8 cellular contexts compared by ENCODE assay signal in genomic region chr2:127106457-127106997, GRCh38. TPM values are rescaled to one million over a fixed set of nuclear protein-coding genes. Genes with fewer than 3 reads are reported as not detected.
A peak's percentile ranks its signal among the peaks of the same experiment; 100 is the strongest.
DNase-seq lines count a peak whose midpoint lies in the region; ATAC-seq and TF ChIP-seq lines count a peak whose summit lies in the region.

No MANE protein-coding gene starts in this region.

- TF ChIP-seq CTCF in lung (IDR thresholded peaks at IDR 0.05; ENCODE audit: control extremely low read depth, extremely low read depth) = no peak
- TF ChIP-seq CTCF in tibial artery (IDR thresholded peaks at IDR 0.05) = no peak

- intact Hi-C loops in dendritic cell treated with granulocyte-macrophage colony-stimulating factor and Interleukin-4, amounts not matched to agents 40 ng/mL and 50 ng/mL, for 4 days (cut with micrococcal nuclease) = loop anchor here (2.0 to 10.0 kb wide), 2 partner anchors 38 to 68 kb away; no protein-coding TSS in a partner anchor
- intact Hi-C loops in tibial artery (cut with DNase I; ENCODE audit: low total_unique reads) = no loop called here

- H3K36me3 ChIP-seq in NT2/D1 (ENCODE audit: insufficient read depth, insufficient read length, low read length) (peaks cover 21% of the 10 kb centered on the region), lung (ENCODE audit: control insufficient read depth in 2 of 2, insufficient read depth in 2 of 2, low read length in 2 of 2) (no peaks in the 10 kb centered on the region), tibial artery (no peaks in the 10 kb centered on the region)

- DNase-seq in NT2/D1 (ENCODE audit: low read depth, low spot score) (no peak), lung (ENCODE audit: low spot score) (no peak), tibial artery (no peak), NCI-H1105 treated with DMSO at 0.1 percent for 48 hours (lab: John Stamatoyannopoulos, UW) (no peak), NCI-H1048 (lab: John Stamatoyannopoulos, UW) (no peak)

- peaks cover 21% of the 10 kb centered on the region for H3K4me1 Mint-ChIP-seq in dendritic cell treated with granulocyte-macrophage colony-stimulating factor and Interleukin-4, amounts not matched to agents 40 ng/mL and 50 ng/mL, for 4 days (ENCODE audit: low read depth)

- peak overlapping the region; percentile 97 for H3K9ac ChIP-seq in NT2/D1 (ENCODE audit: insufficient read length, low read depth)

- H3K27me3 Mint-ChIP-seq in dendritic cell treated with granulocyte-macrophage colony-stimulating factor and Interleukin-4, amounts not matched to agents 40 ng/mL and 50 ng/mL, for 4 days = peaks cover 45% of the 10 kb centered on the region

- 0% methylated on average over 45 of the region's 45 CpGs for WGBS in lung, 2 donors

- peak overlapping the region; percentile 87 for H3K4me3 Mint-ChIP-seq in dendritic cell treated with granulocyte-macrophage colony-stimulating factor and Interleukin-4, amounts not matched to agents 40 ng/mL and 50 ng/mL, for 4 days

- H3K27me3 ChIP-seq in NT2/D1 (ENCODE audit: insufficient read depth, insufficient read length) (no peaks in the 10 kb centered on the region), lung (ENCODE audit: control insufficient read depth, insufficient read depth) (no peaks in the 10 kb centered on the region), tibial artery (no peaks in the 10 kb centered on the region)

- H3K9me3 ChIP-seq in NT2/D1 (ENCODE audit: insufficient read depth, low read length) = no peaks in the 10 kb centered on the region
- no peaks in the 10 kb centered on the region for H3K9me3 ChIP-seq in lung (ENCODE audit: control insufficient read depth in 2 of 2, insufficient read depth in 1 of 2, low read length in 1 of 2)
- no peaks in the 10 kb centered on the region for H3K9me3 ChIP-seq in tibial artery

- peak overlapping the region; percentile 53 for H3K27ac Mint-ChIP-seq in dendritic cell treated with granulocyte-macrophage colony-stimulating factor and Interleukin-4, amounts not matched to agents 40 ng/mL and 50 ng/mL, for 4 days

- TF ChIP-seq POLR2A in GM18505 (IDR thresholded peaks at IDR 0.05; ENCODE audit: borderline replicate concordance, extremely low read depth, insufficient read depth, insufficient read length) = no peak

- peak overlapping the region in 1 of 2 donors; percentile 84 for H3K27ac ChIP-seq in lung (ENCODE audit: low read depth in 1 of 2, low read length in 1 of 2)
- H3K27ac ChIP-seq in tibial artery = peak overlapping the region; percentile 57 to 77

- H3K4me1 ChIP-seq in NT2/D1 (ENCODE audit: insufficient read depth, insufficient read length) (peaks cover 26% of the 10 kb centered on the region), lung (ENCODE audit: control insufficient read depth in 2 of 2, insufficient read depth in 2 of 2, low read length in 2 of 2) (peaks cover 0 to 8% of the 10 kb centered on the region in 2 donors), tibial artery (peaks cover 0 to 30% (median 14%) of the 10 kb centered on the region in 4 donors)

- no peaks in the 10 kb centered on the region for H3K9me3 Mint-ChIP-seq in dendritic cell treated with granulocyte-macrophage colony-stimulating factor and Interleukin-4, amounts not matched to agents 40 ng/mL and 50 ng/mL, for 4 days

- H3K36me3 Mint-ChIP-seq in dendritic cell treated with granulocyte-macrophage colony-stimulating factor and Interleukin-4, amounts not matched to agents 40 ng/mL and 50 ng/mL, for 4 days (ENCODE audit: low read depth) = no peaks in the 10 kb centered on the region

- peak; percentile 21 for ATAC-seq in GM18505 (IDR thresholded peaks at IDR 0.05; ENCODE audit: unreplicated experiment)
- peak; percentile 17 for ATAC-seq in HG02588 (IDR thresholded peaks at IDR 0.05; ENCODE audit: unreplicated experiment)
- peak; percentile 8 for ATAC-seq in lung (ENCODE audit: insufficient read depth, low FRiP score)

- peak overlapping the region; percentile 95 for H3K4me3 ChIP-seq in NT2/D1 (ENCODE audit: insufficient read length, low read depth)
- peak overlapping the region; percentile 85 for H3K4me3 ChIP-seq in lung
- peak overlapping the region; percentile 57 to 63 for H3K4me3 ChIP-seq in tibial artery

RNA-seq across cellular contexts. Expression of gene BIN1, which starts 0.4 kb away (rescaled TPM):
- total RNA-seq in lung = 10 to 100 TPM; 36.1 to 41.7 TPM
- polyA plus RNA-seq in lung = 10 to 100 TPM; 28.8 to 36.2 TPM
